Comparison of ENCODE assay signal across 8 cellular contexts in the genomic region with DNA sequence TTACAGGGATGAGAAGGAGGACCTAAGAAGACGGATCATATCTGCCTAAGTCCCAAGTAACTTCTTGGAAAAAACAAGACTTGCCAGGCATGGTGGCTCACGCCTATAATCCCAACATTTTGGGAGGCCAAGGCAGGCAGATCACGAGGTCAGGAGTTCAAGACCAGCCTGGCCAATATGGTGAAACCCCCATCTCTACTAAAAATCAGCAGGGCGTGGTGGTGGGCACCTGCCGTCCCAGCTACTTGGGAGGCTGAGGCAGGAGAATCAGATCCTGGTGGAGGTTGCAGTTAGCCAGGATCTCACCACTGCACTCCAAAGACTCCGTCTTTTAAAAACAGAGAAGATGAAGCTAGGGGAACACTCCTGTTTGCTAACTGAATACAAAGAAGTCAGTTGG. TPM values are rescaled to one million over a fixed set of nuclear protein-coding genes. Genes with fewer than 3 reads are reported as not detected.
DNase-seq lines count a peak whose midpoint lies in the region; ATAC-seq, FAIRE-seq and TF ChIP-seq lines count a peak whose summit lies in the region.
"Not testable (repeated sequence)": the region's sequence is repeated elsewhere in the genome, so short reads cannot be mapped to it uniquely, and the experiment has no call there.

No MANE protein-coding gene starts in this region.

- POLR2A ChIA-PET in T-cell (lab: Charles Lee): not testable (repeated sequence)

- H3K36me3 ChIP-seq in neutrophil: peaks cover 53% of the 10 kb centered on the region

- not testable (repeated sequence) for H3K4me3 Mint-ChIP-seq in T-cell; activated naive CD8-positive, alpha-beta T cell; memory B cell

- not testable (repeated sequence) for H3K27me3 ChIP-seq in neutrophil

- not testable (repeated sequence) for TF ChIP-seq CTCF in 22Rv1 (IDR thresholded peaks at IDR 0.05); neutrophil (IDR thresholded peaks at IDR 0.05)

- H3K27ac ChIP-seq in 22Rv1: peak overlapping the region; percentile 26; the same call in 1 of the 2 replicates
- H3K27ac ChIP-seq in epithelial cell of prostate: peak overlapping the region; percentile 78
- peak overlapping the region; percentile 40 for H3K27ac ChIP-seq in neutrophil

- H3K9me3 Mint-ChIP-seq in T-cell; activated naive CD8-positive, alpha-beta T cell (ENCODE audit: low read depth); memory B cell: not testable (repeated sequence)

- H3K4me1 ChIP-seq in neutrophil (ENCODE audit: control insufficient read depth in 1 of 2, insufficient read depth in 1 of 2, low read depth in 1 of 2, low read length in 1 of 2): not testable (repeated sequence)

- not testable (repeated sequence) for TF ChIP-seq POLR2A in GM12891 (IDR thresholded peaks at IDR 0.05; ENCODE audit: low read depth, low read length)

- not testable (repeated sequence) for H3K27me3 Mint-ChIP-seq in T-cell; activated naive CD8-positive, alpha-beta T cell; memory B cell

- CTCF ChIA-PET in T-cell (lab: Charles Lee): not testable (repeated sequence)

- ATAC-seq in T-cell (replicated peaks in 1 of 4); memory B cell (ENCODE audit: low read depth): not testable (repeated sequence)

- H3K4me3 ChIP-seq in neutrophil (ENCODE audit: low read depth in 1 of 2, low read length in 1 of 2): not testable (repeated sequence)

- H3K9me3 ChIP-seq in neutrophil: not testable (repeated sequence)

- not testable (repeated sequence) for DNase-seq in GM12891 (ENCODE audit: insufficient read length, low spot score); T-cell; epithelial cell of prostate (ENCODE audit: low read depth, low spot score); memory B cell (ENCODE audit: low spot score in 2 of 2); urothelium cell line (ENCODE audit: low spot score)

- H3K27ac Mint-ChIP-seq in T-cell (peak overlapping the region; percentile 39 to 52), memory B cell (peak overlapping the region; percentile 68)
- peak overlapping the region; percentile 22 for H3K27ac Mint-ChIP-seq in activated naive CD8-positive, alpha-beta T cell

- not testable (repeated sequence) for H3K4me1 Mint-ChIP-seq in T-cell; activated naive CD8-positive, alpha-beta T cell (ENCODE audit: low read depth); memory B cell

- FAIRE-seq in GM12891 (lab: Jason Lieb, UNC) (peak; percentile 81), urothelium cell line (lab: Jason Lieb, UNC) (peak; percentile 74)

- peaks cover 23% of the 10 kb centered on the region for H3K36me3 Mint-ChIP-seq in T-cell
- not testable (repeated sequence) for H3K36me3 Mint-ChIP-seq in activated naive CD8-positive, alpha-beta T cell
- H3K36me3 Mint-ChIP-seq in memory B cell: peaks cover 20% of the 10 kb centered on the region

RNA-seq across cellular contexts. Expression of a gene that starts 24.8 kb away (rescaled TPM):
- polyA plus RNA-seq in GM12891 (2012; ENCODE audit: low read depth, missing spikeins): 17.4 TPM
- total RNA-seq in T-cell: 10 to 100 TPM; 31.5 to 46.1 (median 42.1) TPM

Comparison
In these comparisons a context has a peak if more than half of its experiments do, and no peak if none do; other contexts are left out.
1. H3K27ac ChIP-seq: peak in every context shown above with its lines; median percentile 78 in epithelial cell of prostate; 40 in neutrophil; 26 in 22Rv1.